ENCODE assay signal across 13 cellular contexts in the genomic region with DNA sequence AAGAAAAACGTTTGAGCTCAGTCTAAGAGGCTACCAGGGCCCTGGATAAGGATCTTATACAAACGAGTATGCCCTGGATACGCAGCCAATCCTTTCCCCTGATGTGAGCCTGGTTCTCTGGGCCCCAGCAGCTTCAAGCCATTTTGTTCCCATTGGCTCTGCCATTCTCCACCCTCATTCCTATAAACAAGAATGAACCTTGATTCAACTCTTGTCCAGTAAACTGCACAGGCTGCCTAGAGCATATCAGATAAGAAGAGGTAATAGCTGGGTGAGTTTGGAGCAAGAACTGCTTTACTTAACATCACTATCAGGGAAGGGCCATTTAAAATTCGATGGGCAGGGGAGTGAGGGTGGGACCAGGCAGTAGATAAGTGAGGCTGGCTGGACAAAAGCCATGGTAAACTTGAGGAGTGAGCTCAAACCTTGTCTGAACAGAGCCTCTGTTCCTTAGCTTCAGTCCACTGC. TPM values are rescaled to one million over a fixed set of nuclear protein-coding genes. Genes with fewer than 3 reads are reported as not detected.
DNase-seq lines count a peak whose midpoint lies in the region; ATAC-seq, FAIRE-seq and TF ChIP-seq lines count a peak whose summit lies in the region.
"Had no signal": no experiment of that assay in that cellular context is flagged by ENCODE, and none has a peak within 500 bp of the region (broad histone marks: within the 10 kb centered on the region; RNA-seq: fewer than 3 reads in every experiment).

No MANE protein-coding gene starts in this region.

- H3K4me1 ChIP-seq in thymus (ENCODE audit: control insufficient read depth, insufficient read depth, low read length): peaks cover 61% of the 10 kb centered on the region

- DNase-seq in HUDEP-2 (lab: John Stamatoyannopoulos, UW; ENCODE audit: unreplicated experiment in 76 of 76): peak in 53 of 76 experiments; percentile 9 to 74 (median 43)
- no peak for DNase-seq in activated B cell treated with CpG ODN at 0.5 μM for 24 hours
- DNase-seq in left colon: peak; percentile 59 to 86
- DNase-seq in GM12891 (ENCODE audit: insufficient read length, low spot score): no peak
- no peak for DNase-seq in AML-193 (lab: John Stamatoyannopoulos, UW)
- DNase-seq: activated CD4-positive, alpha-beta memory T cell treated with anti-CD3 and anti-CD28 coated beads for 36 hours; gastrocnemius medialis; NCI-H2029 treated with DMSO at 0.1 percent for 48 hours; SJCRH30 had no signal

- H3K9me3 Mint-ChIP-seq in activated B cell treated with CpG ODN at 0.5 μM for 24 hours: no peaks in the 10 kb centered on the region
- H3K9me3 Mint-ChIP-seq: activated CD4-positive, alpha-beta memory T cell treated with anti-CD3 and anti-CD28 coated beads for 36 hours; neural crest cell had no signal

- H3K27ac Mint-ChIP-seq in activated B cell treated with CpG ODN at 0.5 μM for 24 hours: peak overlapping the region; percentile 62
- H3K27ac Mint-ChIP-seq: activated CD4-positive, alpha-beta memory T cell treated with anti-CD3 and anti-CD28 coated beads for 36 hours had no signal

- peak overlapping the region; percentile 5 for H3K4me3 ChIP-seq in thymus (ENCODE audit: low read length)
- H3K4me3 ChIP-seq: gastrocnemius medialis, SJCRH30 had no signal

- H3K4me1 Mint-ChIP-seq in activated B cell treated with CpG ODN at 0.5 μM for 24 hours: peaks cover 69% of the 10 kb centered on the region

- no peaks in the 10 kb centered on the region for H3K9me3 ChIP-seq in thymus (ENCODE audit: control insufficient read depth)
- H3K9me3 ChIP-seq: gastrocnemius medialis had no signal

- no peak for TF ChIP-seq CTCF in activated B cell treated with CpG ODN at 0.5 μM for 24 hours (IDR thresholded peaks at IDR 0.05)

- H3K36me3 Mint-ChIP-seq in activated B cell treated with CpG ODN at 0.5 μM for 24 hours (ENCODE audit: low read depth): peaks cover 21% of the 10 kb centered on the region

- no peaks in the 10 kb centered on the region for H3K27me3 ChIP-seq in thymus (ENCODE audit: control insufficient read depth, insufficient read depth)
- H3K27me3 ChIP-seq: gastrocnemius medialis, SJCRH30 had no signal

- H3K36me3 ChIP-seq in thymus (ENCODE audit: control insufficient read depth, insufficient read depth): peaks cover 10% of the 10 kb centered on the region
- H3K36me3 ChIP-seq: gastrocnemius medialis had no signal

- H3K27ac ChIP-seq in thymus (ENCODE audit: low read depth): peak overlapping the region; percentile 60
- H3K27ac ChIP-seq: SJCRH30 had no signal

- ATAC-seq in activated B cell treated with CpG ODN at 0.5 μM for 24 hours (ENCODE audit: low read depth) (no peak), left colon (peak; percentile 80), HG02678 (IDR thresholded peaks at IDR 0.05; ENCODE audit: unreplicated experiment) (no peak)

- 72% methylated on average over 4 of the region's 4 CpGs for WGBS in thymus

- H3K27me3 Mint-ChIP-seq in activated B cell treated with CpG ODN at 0.5 μM for 24 hours: no peaks in the 10 kb centered on the region
- H3K27me3 Mint-ChIP-seq: activated CD4-positive, alpha-beta memory T cell treated with anti-CD3 and anti-CD28 coated beads for 36 hours had no signal

- POLR2A ChIA-PET in activated B cell treated with CpG ODN at 0.5 μM for 24 hours (lab: Charles Lee): interaction anchor here (1.1 to 14.7 kb wide), 7 partner anchors 7 to 35 kb away, joined by 3 to 1942 read pairs (median 10); partner anchors contain the start of gene BTG2

- CTCF ChIA-PET in activated B cell treated with CpG ODN at 0.5 μM for 24 hours (lab: Charles Lee): interaction anchor here (0.7 to 2.4 kb wide), 5 partner anchors 9 to 49 kb away, joined by 3 to 9 read pairs (median 6); no protein-coding TSS in a partner anchor

- TF ChIP-seq POLR2A in GM12891 (IDR thresholded peaks at IDR 0.05; ENCODE audit: low read depth, low read length): no peak

- no peak for FAIRE-seq in GM12891 (lab: Jason Lieb, UNC)
- FAIRE-seq: G401.6 had no signal

- H3K4me3 Mint-ChIP-seq in activated B cell treated with CpG ODN at 0.5 μM for 24 hours: no peak overlapping the region
- H3K4me3 Mint-ChIP-seq: activated CD4-positive, alpha-beta memory T cell treated with anti-CD3 and anti-CD28 coated beads for 36 hours; neural crest cell had no signal

- intact Hi-C loops in activated B cell treated with CpG ODN at 0.5 μM for 24 hours (cut with micrococcal nuclease) (loop anchor here (1.0 kb wide), 1 partner anchor 9 kb away; no protein-coding TSS in a partner anchor), left colon (cut with DNase I, micrococcal nuclease) (no loop called here)

TF ChIP-seq in GM12891, 5 proteins besides CTCF, POLR2A, EP300 and RAD21:
- TF ChIP-seq POLR2AphosphoS5 (IDR thresholded peaks at IDR 0.05; ENCODE audit: low read depth, low read length) (no peak), POU2F2 (IDR thresholded peaks at IDR 0.05; ENCODE audit: low read depth, low read length) (no peak), TAF1 (IDR thresholded peaks at IDR 0.05; ENCODE audit: low read depth, low read length) (no peak), PAX5 (IDR thresholded peaks at IDR 0.05; ENCODE audit: insufficient read depth, low read length, severe bottlenecking) (no peak), SPI1 (IDR thresholded peaks at IDR 0.05; ENCODE audit: low read depth, low read length) (no peak)

RNA-seq across cellular contexts. Expression of gene BTG2, which starts 11.3 kb away (rescaled TPM):
- 419 and 448 TPM in 2 replicates for total RNA-seq in activated B cell treated with CpG ODN at 0.5 μM for 24 hours
- 10 to 100 TPM; 70.5 to 76.9 TPM for total RNA-seq in left colon
- 171 TPM for polyA plus RNA-seq in thymus
- polyA plus RNA-seq in GM12891 (2012; ENCODE audit: low read depth, missing spikeins): 29.7 TPM

RNA-seq across cellular contexts. Expression of gene FMOD, which starts 34.3 kb away (rescaled TPM):
- not detected in 2 replicates for total RNA-seq in activated B cell treated with CpG ODN at 0.5 μM for 24 hours
- 10 to 100 TPM; 25.2 to 29.6 TPM for total RNA-seq in left colon
- 7.5 TPM for polyA plus RNA-seq in thymus
- 0.32 TPM for polyA plus RNA-seq in GM12891 (2012; ENCODE audit: low read depth, missing spikeins)

Comparison
In these comparisons a context has a peak if more than half of its experiments do, and no peak if none do; other contexts are left out.
1. DNase-seq: peak in HUDEP-2 (53 of 76) and left colon (2 of 2); none in activated B cell treated with CpG ODN at 0.5 μM for 24 hours (single experiment), GM12891 (single experiment) and AML-193 (0 of 2).
2. RNA of gene FMOD, which starts 34.3 kb away (total RNA-seq): 25.2 to 29.6 TPM in left colon; not detected in activated B cell treated with CpG ODN at 0.5 μM for 24 hours; every median in the first group is over 10 times any median in the second.